In the genomic region with DNA sequence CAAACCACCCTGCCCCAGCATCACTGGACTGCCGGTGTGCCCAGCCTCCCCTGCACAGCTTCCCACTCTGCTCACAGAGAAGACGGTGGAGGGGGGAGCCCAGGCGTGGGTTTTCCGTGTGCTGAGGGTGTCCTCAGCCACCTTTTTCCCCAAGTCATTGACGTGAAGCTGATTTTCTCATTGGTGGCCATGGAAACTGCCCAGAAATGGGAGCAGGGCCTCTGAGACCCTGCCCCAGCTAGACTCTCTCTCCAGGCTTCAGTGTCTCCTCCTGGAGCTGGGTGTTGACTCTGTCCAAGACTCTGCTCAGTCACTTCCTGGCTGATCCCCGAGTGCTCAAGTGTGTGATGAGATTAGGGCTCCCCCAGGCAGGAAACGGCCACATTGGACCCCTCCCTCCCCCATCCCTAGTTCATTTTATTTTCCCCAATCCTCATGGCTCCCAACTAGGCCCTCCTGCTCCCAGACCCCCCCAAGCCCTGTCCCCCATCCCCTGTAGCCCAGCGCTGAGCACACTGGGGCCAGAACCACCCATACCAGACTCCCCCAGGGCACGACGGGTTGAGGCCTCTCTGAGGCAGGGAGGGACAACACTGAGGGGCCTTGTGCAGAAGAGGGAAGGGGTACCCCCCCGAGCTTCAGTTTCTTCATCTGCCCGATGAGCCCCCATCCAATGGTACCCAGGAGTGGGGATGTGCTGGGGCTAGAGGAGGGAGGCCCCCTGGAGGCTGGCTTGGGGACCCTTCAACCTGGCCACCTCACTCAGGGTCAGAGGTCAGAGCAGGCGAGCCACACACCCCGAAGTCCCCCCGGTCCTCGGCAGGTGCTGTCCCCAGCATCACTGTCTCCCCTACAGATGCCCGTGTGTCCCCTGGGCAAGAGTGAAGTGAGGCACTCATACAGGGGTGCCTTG, we compare ENCODE assay signal across 1 cellular context.
TF ChIP-seq lines count a peak whose summit lies in the region.

No MANE protein-coding gene starts in this region.

TF ChIP-seq in IMR-90, 13 proteins besides CTCF, POLR2A, EP300 and RAD21:
- TF ChIP-seq SMC3 (IDR thresholded peaks at IDR 0.05; ENCODE audit: low read depth, low read length) (no peak), BHLHE40 (IDR thresholded peaks at IDR 0.05; ENCODE audit: low read depth, low read length) (no peak), NFE2L2 (IDR thresholded peaks at IDR 0.05; ENCODE audit: low read depth, low read length) (no peak), MAFK (IDR thresholded peaks at IDR 0.05; ENCODE audit: low read depth, low read length) (no peak), CEBPB (IDR thresholded peaks at IDR 0.05; ENCODE audit: low read depth, low read length) (no peak), MAZ (IDR thresholded peaks at IDR 0.05; ENCODE audit: borderline replicate concordance, low read depth, low read length) (no peak), CHD1 (IDR thresholded peaks at IDR 0.05; ENCODE audit: low read depth, low read length) (no peak), FOS (IDR thresholded peaks at IDR 0.05; ENCODE audit: low read depth, low read length) (no peak), RCOR1 (IDR thresholded peaks at IDR 0.05; ENCODE audit: insufficient replicate concordance, low read length) (no peak), RFX5 (IDR thresholded peaks at IDR 0.05; ENCODE audit: low read depth, low read length) (no peak), MXI1 (IDR thresholded peaks at IDR 0.05; ENCODE audit: borderline replicate concordance, low read depth, low read length) (no peak)
- TF ChIP-seq, protein P1, sequence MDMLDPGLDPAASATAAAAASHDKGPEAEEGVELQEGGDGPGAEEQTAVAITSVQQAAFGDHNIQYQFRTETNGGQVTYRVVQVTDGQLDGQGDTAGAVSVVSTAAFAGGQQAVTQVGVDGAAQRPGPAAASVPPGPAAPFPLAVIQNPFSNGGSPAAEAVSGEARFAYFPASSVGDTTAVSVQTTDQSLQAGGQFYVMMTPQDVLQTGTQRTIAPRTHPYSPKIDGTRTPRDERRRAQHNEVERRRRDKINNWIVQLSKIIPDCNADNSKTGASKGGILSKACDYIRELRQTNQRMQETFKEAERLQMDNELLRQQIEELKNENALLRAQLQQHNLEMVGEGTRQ (IDR thresholded peaks at IDR 0.05; ENCODE audit: low read depth, low read length), result no peak
- TF ChIP-seq, protein P2, sequence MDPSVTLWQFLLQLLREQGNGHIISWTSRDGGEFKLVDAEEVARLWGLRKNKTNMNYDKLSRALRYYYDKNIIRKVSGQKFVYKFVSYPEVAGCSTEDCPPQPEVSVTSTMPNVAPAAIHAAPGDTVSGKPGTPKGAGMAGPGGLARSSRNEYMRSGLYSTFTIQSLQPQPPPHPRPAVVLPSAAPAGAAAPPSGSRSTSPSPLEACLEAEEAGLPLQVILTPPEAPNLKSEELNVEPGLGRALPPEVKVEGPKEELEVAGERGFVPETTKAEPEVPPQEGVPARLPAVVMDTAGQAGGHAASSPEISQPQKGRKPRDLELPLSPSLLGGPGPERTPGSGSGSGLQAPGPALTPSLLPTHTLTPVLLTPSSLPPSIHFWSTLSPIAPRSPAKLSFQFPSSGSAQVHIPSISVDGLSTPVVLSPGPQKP (IDR thresholded peaks at IDR 0.05; ENCODE audit: borderline replicate concordance, low read depth, low read length), result no peak
